ENCODE assay signal across 8 cellular contexts in genomic region chr15:40357723-40358491, GRCh38. TPM values are rescaled to one million over a fixed set of nuclear protein-coding genes. Genes with fewer than 3 reads are reported as not detected.
DNase-seq lines count a peak whose midpoint lies in the region; ATAC-seq and TF ChIP-seq lines count a peak whose summit lies in the region.

Gene DISP2 (plus strand): TSS chr15:40358219. CDS start chr15:40358322, 103 bp downstream.

- no peak within 1 kb of the TSS for H3K27ac ChIP-seq in A673 (ENCODE audit: low read depth, low read length, poor library complexity, severe bottlenecking)
- peak within 1 kb of the TSS; percentile 18 for H3K27ac ChIP-seq in caudate nucleus (ENCODE audit: low read depth, low read length)

- CTCF ChIA-PET in A673 (lab: Charles Lee) = interaction anchor here (2.3 kb wide), 1 partner anchor 14 kb away, joined by 9 read pairs; no protein-coding TSS in a partner anchor

- intact Hi-C loops in A673 (cut with micrococcal nuclease; ENCODE audit: unreplicated experiment) = no loop called here

- BruUV-seq in A673 (replicated peaks; lab: Mats Ljungman, UMichigan) = no TSS peak

- no peaks in the 10 kb centered on the region for H3K36me3 ChIP-seq in A673 (ENCODE audit: insufficient read depth, low read length, poor library complexity, severe bottlenecking)

- H3K4me3 ChIP-seq in A673 (ENCODE audit: low read depth, low read length, poor library complexity, severe bottlenecking) = peak within 1 kb of the TSS; percentile 53

- peaks cover 22% of the 10 kb centered on the region for H3K4me1 ChIP-seq in A673 (ENCODE audit: insufficient read depth, low read length, poor library complexity, severe bottlenecking)

- ATAC-seq in GM18868 (IDR thresholded peaks at IDR 0.05; ENCODE audit: unreplicated experiment) (peak; percentile 81), HG03108 (IDR thresholded peaks at IDR 0.05; ENCODE audit: unreplicated experiment) (peak; percentile 88)
- ATAC-seq in activated CD4-positive, CD25-positive, alpha-beta regulatory T cell treated with anti-CD3 and anti-CD28 coated beads, Interleukin-2, amount 50 U/mL, for 24 hours = peak; percentile 92 to 93

- no peaks in the 10 kb centered on the region for H3K9me3 ChIP-seq in A673 (ENCODE audit: low read depth, low read length, poor library complexity, severe bottlenecking)

- POLR2A ChIA-PET in A673 (lab: Charles Lee; ENCODE audit: low non-redundant PET) = interaction anchor here (0.6 kb wide), 1 partner anchor 47 kb away, joined by 6 read pairs; no protein-coding TSS in a partner anchor

- DNase-seq in A673 (ENCODE audit: low spot score) (peak; percentile 87), NCI-H446 treated with DMSO at 0.1 percent for 48 hours (lab: John Stamatoyannopoulos, UW) (peak; percentile 63), caudate nucleus (lab: John Stamatoyannopoulos, UW) (peak in 58 of 61 donors; percentile 20 to 91 (median 78)), iris pigment epithelial cell (ENCODE audit: low read depth) (peak; percentile 62)
- peak; percentile 81 to 82 for DNase-seq in stimulated activated CD4-positive, alpha-beta T cell treated with anti-CD3 and anti-CD28 coated beads, Interleukin-12 subunit alpha, Interleukin-12 subunit beta, amount 100 ng/mL, for 24 hours (ENCODE audit: low read depth in 2 of 2)

- TF ChIP-seq CTCF in A673 (conservative IDR thresholded peaks at IDR 0.05; ENCODE audit: low read depth, low read length) = no peak

- H3K27me3 ChIP-seq in A673 (replicated peaks; ENCODE audit: insufficient read depth, low read depth, low read length, poor library complexity) = no peaks in the 10 kb centered on the region

RNA-seq across cellular contexts. Expression of gene DISP2, which starts in this region (rescaled TPM):
- total RNA-seq in A673 (2021) = 0.62 and 1.3 TPM in 2 replicates
